8 cellular contexts compared by ENCODE assay signal in the genomic region with DNA sequence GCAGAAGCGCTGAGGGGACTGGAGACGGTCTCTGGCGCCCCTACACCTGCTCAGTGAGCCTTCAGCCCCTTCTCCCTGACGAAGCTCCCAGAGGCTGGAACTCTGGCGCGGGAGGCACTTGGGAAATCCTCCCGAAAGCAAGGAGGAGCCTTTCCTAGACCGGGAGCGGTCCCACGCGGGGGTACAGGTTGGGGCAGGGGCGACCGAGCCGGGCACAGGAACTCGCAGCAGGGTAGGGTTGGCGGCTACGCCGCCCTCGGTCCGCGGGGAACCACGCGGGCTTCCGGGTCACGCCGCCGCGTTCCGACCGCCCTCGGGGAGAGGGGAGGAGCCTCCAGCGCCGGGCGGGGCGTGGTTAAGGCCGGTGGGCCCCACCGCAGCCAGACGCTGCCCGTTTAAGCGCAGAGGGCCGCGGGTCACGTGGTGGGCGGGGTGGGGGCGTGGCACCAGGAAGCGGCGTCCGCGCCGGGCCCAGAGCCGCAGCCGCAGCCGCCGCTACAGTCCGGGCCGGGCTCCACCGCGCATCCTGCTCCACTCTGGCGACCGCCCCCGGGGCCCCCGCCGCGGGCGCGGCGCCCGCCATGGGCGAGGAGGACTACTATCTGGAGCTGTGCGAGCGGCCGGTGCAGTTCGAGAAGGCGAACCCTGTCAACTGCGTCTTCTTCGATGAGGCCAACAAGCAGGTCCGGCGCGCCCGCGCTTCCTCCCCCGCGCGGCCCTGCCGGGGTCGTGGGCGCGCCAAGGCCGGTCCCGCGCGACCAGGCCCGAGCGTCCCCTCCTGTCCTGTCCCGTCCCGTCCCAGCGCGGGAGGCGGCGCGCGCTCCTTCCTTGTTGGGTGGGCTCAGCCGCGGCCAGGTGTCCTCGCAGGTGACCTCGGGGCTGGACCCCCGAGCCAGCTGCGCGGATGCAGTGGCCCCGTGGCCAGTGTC. TPM values are rescaled to one million over a fixed set of nuclear protein-coding genes. Genes with fewer than 3 reads are reported as not detected.
DNase-seq lines count a peak whose midpoint lies in the region; ATAC-seq and TF ChIP-seq lines count a peak whose summit lies in the region.

Gene RMC1 (plus strand): TSS at position 474 of the 929 bp plus-strand sequence. CDS start 108 bp downstream, at position 582.

- ATAC-seq in GM18519 (IDR thresholded peaks at IDR 0.05; ENCODE audit: low FRiP score, unreplicated experiment) (peak; percentile 47), HG03045 (IDR thresholded peaks at IDR 0.05; ENCODE audit: unreplicated experiment) (peak; percentile 83)

- H3K4me3 ChIP-seq in iPS-11a (ENCODE audit: low read depth, low read length): peak within 1 kb of the TSS; percentile 72
- peak within 1 kb of the TSS; percentile 81 for H3K4me3 ChIP-seq in skeletal muscle cell (ENCODE audit: low read depth, low read length)

- peak within 1 kb of the TSS; percentile 77 to 94 (median 89) for H3K27ac Mint-ChIP-seq in brain

- peaks cover 12% of the 10 kb centered on the region for H3K27me3 Mint-ChIP-seq in brain

- DNase-seq in A172 (ENCODE audit: low spot score): peak; percentile 85
- DNase-seq in NCI-H2107 treated with DMSO at 0.1 percent for 48 hours (lab: John Stamatoyannopoulos, UW; ENCODE audit: unreplicated experiment): peak; percentile 30
- DNase-seq in UCSD-AML1 (lab: John Stamatoyannopoulos, UW; ENCODE audit: unreplicated experiment): peak; percentile 98
- DNase-seq in skeletal muscle cell (ENCODE audit: low read depth): peak; percentile 69

- peak in 1 of 2 experiments; percentile 1 for TF ChIP-seq CTCF in brain (conservative IDR thresholded peaks at IDR 0.05)

- peak within 1 kb of the TSS; percentile 93 to 99 (median 96) for H3K4me3 Mint-ChIP-seq in brain

- peaks cover 0 to 3% (median 0%) of the 10 kb centered on the region in 5 experiments for H3K9me3 Mint-ChIP-seq in brain

- H3K36me3 Mint-ChIP-seq in brain: peaks cover 6% of the 10 kb centered on the region

- H3K4me1 Mint-ChIP-seq in brain: peaks cover 33% of the 10 kb centered on the region

RNA-seq across cellular contexts. Expression of gene RMC1, which starts in this region (rescaled TPM):
- 43.6 and 48.3 TPM in 2 replicates for total RNA-seq in A172 (2014; rRNA removed; shearing (Covaris generic))
- polyA plus RNA-seq in brain (ENCODE audit: insufficient read depth, low read depth, low replicate concordance): 31.4 TPM

Comparison
In these comparisons a context has a peak if more than half of its experiments do, and no peak if none do; other contexts are left out.
1. Peak in every context shown above with its lines: DNase-seq, ATAC-seq and H3K4me3 ChIP-seq.
2. DNase-seq: peak in every context shown above with its lines; median percentile 98 in UCSD-AML1; 85 in A172; 69 in skeletal muscle cell; 30 in NCI-H2107 treated with DMSO at 0.1 percent for 48 hours.